In the genomic region with DNA sequence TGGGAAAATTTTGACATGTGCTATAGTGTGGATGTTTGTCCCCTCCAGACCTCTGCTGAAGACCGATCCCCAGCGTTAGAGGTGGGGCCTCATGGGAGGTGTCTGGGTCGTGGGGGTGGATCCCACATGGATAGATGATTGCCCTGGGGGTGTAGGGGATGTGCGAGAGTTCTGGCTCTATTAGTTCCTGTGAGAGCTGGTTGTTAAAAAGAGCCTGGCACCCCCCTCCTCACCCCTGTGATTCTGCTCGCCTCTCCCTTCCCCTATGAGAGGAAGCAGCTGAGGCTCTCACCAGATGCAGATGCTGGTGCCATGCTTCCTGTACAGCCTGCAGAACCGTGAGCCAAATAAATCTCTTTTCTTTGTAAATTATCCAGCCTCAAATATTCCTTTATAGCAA, we compare ENCODE assay signal across 25 cellular contexts.
A peak's percentile ranks its signal among the peaks of the same experiment; 100 is the strongest.
DNase-seq lines count a peak whose midpoint lies in the region; ATAC-seq and TF ChIP-seq lines count a peak whose summit lies in the region.
"Had no signal": no experiment of that assay in that cellular context is flagged by ENCODE, and none has a peak within 500 bp of the region (broad histone marks: within the 10 kb centered on the region; RNA-seq: fewer than 3 reads in every experiment).

No MANE protein-coding gene starts in this region.

- H3K27ac ChIP-seq in H9 (ENCODE audit: insufficient read length, low read depth, low read length): no peak overlapping the region
- H3K27ac ChIP-seq: GM23248, left ventricle myocardium inferior, psoas muscle, WERI-Rb-1 had no signal

- no peaks in the 10 kb centered on the region for H3K27me3 ChIP-seq in H9 (ENCODE audit: insufficient read depth, low read length)
- H3K27me3 ChIP-seq: ascending aorta had no signal

- intact Hi-C loops in dendritic cell treated with granulocyte-macrophage colony-stimulating factor and Interleukin-4, amounts not matched to agents 40 ng/mL and 50 ng/mL, for 4 days (cut with micrococcal nuclease): no loop called here
- intact Hi-C loops in sciatic nerve (cut with DNase I): no loop called here

- DNase-seq in activated T-cell treated with anti-CD3 and anti-CD28 coated beads, Interleukin-2, amount 50 U/mL, for 24 hours: peak; percentile 27
- no peak for DNase-seq in activated T-cell treated with anti-CD3 and anti-CD28 coated beads, Interleukin-2, amount 50 U/mL, for 72 hours
- DNase-seq in H9 (peak; percentile 12), sciatic nerve (ENCODE audit: low spot score) (no peak), amniotic stem cell (lab: John Stamatoyannopoulos, UW) (no peak), HUDEP-2 (lab: John Stamatoyannopoulos, UW; ENCODE audit: unreplicated experiment in 76 of 76) (no peak)
- DNase-seq: activated CD4-positive, alpha-beta T cell treated with anti-CD3 and anti-CD28 coated beads for 48 hours; activated naive CD4-positive, alpha-beta T cell treated with Interleukin-2 at 50 U/mL for 16 hours; cortex of kidney; GM23248; left ventricle myocardium inferior; mesendoderm; NCI-H1092 treated with DMSO at 0.1 percent for 48 hours; NCI-H187; NCI-H2171; NCI-H510A; nucleus accumbens; psoas muscle; stimulated activated CD4-positive, alpha-beta T cell treated with anti-CD3 and anti-CD28 coated beads, Interleukin-4, amount 100 ng/mL, for 4 hours; T1000; WERI-Rb-1 had no signal

- H3K79me1 ChIP-seq in H9 (ENCODE audit: insufficient read depth, low read depth, low read length, poor library complexity, severe bottlenecking): no peaks in the 10 kb centered on the region

- H3K27me3 Mint-ChIP-seq in activated T-cell treated with anti-CD3 and anti-CD28 coated beads, Interleukin-2, amount 50 U/mL, for 24 hours: no peaks in the 10 kb centered on the region
- H3K27me3 Mint-ChIP-seq in activated T-cell treated with anti-CD3 and anti-CD28 coated beads, Interleukin-2, amount 50 U/mL, for 72 hours (ENCODE audit: low read depth): no peaks in the 10 kb centered on the region
- H3K27me3 Mint-ChIP-seq in H9 (ENCODE audit: low read depth): no peaks in the 10 kb centered on the region; the same call in 1 of the 2 replicates
- H3K27me3 Mint-ChIP-seq in dendritic cell treated with granulocyte-macrophage colony-stimulating factor and Interleukin-4, amounts not matched to agents 40 ng/mL and 50 ng/mL, for 4 days: peaks cover 31% of the 10 kb centered on the region
- H3K27me3 Mint-ChIP-seq: CD4-positive, CD25-positive, alpha-beta regulatory T cell had no signal

- peaks cover 89% of the 10 kb centered on the region for H3K4me1 Mint-ChIP-seq in activated T-cell treated with anti-CD3 and anti-CD28 coated beads, Interleukin-2, amount 50 U/mL, for 24 hours (ENCODE audit: low read depth)
- peaks cover 76% of the 10 kb centered on the region for H3K4me1 Mint-ChIP-seq in activated T-cell treated with anti-CD3 and anti-CD28 coated beads, Interleukin-2, amount 50 U/mL, for 72 hours (ENCODE audit: low read depth)
- peaks cover 27 to 63% of the 10 kb centered on the region in 2 experiments for H3K4me1 Mint-ChIP-seq in H9
- H3K4me1 Mint-ChIP-seq in dendritic cell treated with granulocyte-macrophage colony-stimulating factor and Interleukin-4, amounts not matched to agents 40 ng/mL and 50 ng/mL, for 4 days (ENCODE audit: low read depth): peaks cover 98% of the 10 kb centered on the region

- H2AFZ ChIP-seq in H9 (ENCODE audit: low read length): no peak overlapping the region
- H2AFZ ChIP-seq: GM23248 had no signal

- H3K27ac Mint-ChIP-seq in activated T-cell treated with anti-CD3 and anti-CD28 coated beads, Interleukin-2, amount 50 U/mL, for 24 hours: peak overlapping the region; percentile 22
- no peak overlapping the region for H3K27ac Mint-ChIP-seq in activated T-cell treated with anti-CD3 and anti-CD28 coated beads, Interleukin-2, amount 50 U/mL, for 72 hours
- H3K27ac Mint-ChIP-seq in H9: peak overlapping the region in 1 of 3 experiments; percentile 25; a peak in 1 of 7 replicates
- peak overlapping the region; percentile 32 for H3K27ac Mint-ChIP-seq in dendritic cell treated with granulocyte-macrophage colony-stimulating factor and Interleukin-4, amounts not matched to agents 40 ng/mL and 50 ng/mL, for 4 days

- no peak for TF ChIP-seq CTCF in H9 (conservative IDR thresholded peaks at IDR 0.05)

- no peaks in the 10 kb centered on the region for H4K20me1 ChIP-seq in H9 (ENCODE audit: control insufficient read depth, insufficient read depth, insufficient read length)

- no peak overlapping the region for H2BK15ac ChIP-seq in H9 (ENCODE audit: low read depth, low read length)

- H3K4me1 ChIP-seq in H9 (ENCODE audit: insufficient read depth, low read length): peaks cover 2% of the 10 kb centered on the region; the same call in 1 of the 2 replicates

- H4K8ac ChIP-seq in H9 (replicated peaks; ENCODE audit: insufficient read length, low read depth, low read length): no peak overlapping the region

- no peak overlapping the region for H3K4me2 ChIP-seq in H9 (ENCODE audit: insufficient read depth, insufficient read length, low read length)

- H3K56ac ChIP-seq in H9 (ENCODE audit: insufficient read length, low read depth, low read length): no peak overlapping the region

- H3K36me3 Mint-ChIP-seq in activated T-cell treated with anti-CD3 and anti-CD28 coated beads, Interleukin-2, amount 50 U/mL, for 24 hours (ENCODE audit: low read depth): peaks cover 26% of the 10 kb centered on the region
- peaks cover 0 to 3% of the 10 kb centered on the region in 2 donors for H3K36me3 Mint-ChIP-seq in activated T-cell treated with anti-CD3 and anti-CD28 coated beads, Interleukin-2, amount 50 U/mL, for 72 hours (ENCODE audit: insufficient read depth in 2 of 2)
- peaks cover 0 to 2% (median 0%) of the 10 kb centered on the region in 3 experiments; a peak in 2 of 7 replicates for H3K36me3 Mint-ChIP-seq in H9 (ENCODE audit: insufficient read depth in 1 of 3, low read depth in 3 of 3)
- H3K36me3 Mint-ChIP-seq in dendritic cell treated with granulocyte-macrophage colony-stimulating factor and Interleukin-4, amounts not matched to agents 40 ng/mL and 50 ng/mL, for 4 days (ENCODE audit: low read depth): no peaks in the 10 kb centered on the region

- no peak overlapping the region for H2AK5ac ChIP-seq in H9 (ENCODE audit: insufficient read length, low read length)

- H4K91ac ChIP-seq in H9 (ENCODE audit: insufficient read length, low read depth, low read length): no peak overlapping the region

- H3K4me3 Mint-ChIP-seq in activated T-cell treated with anti-CD3 and anti-CD28 coated beads, Interleukin-2, amount 50 U/mL, for 24 hours: no peak overlapping the region
- H3K4me3 Mint-ChIP-seq in activated T-cell treated with anti-CD3 and anti-CD28 coated beads, Interleukin-2, amount 50 U/mL, for 72 hours: no peak overlapping the region
- no peak overlapping the region for H3K4me3 Mint-ChIP-seq in H9
- no peak overlapping the region for H3K4me3 Mint-ChIP-seq in dendritic cell treated with granulocyte-macrophage colony-stimulating factor and Interleukin-4, amounts not matched to agents 40 ng/mL and 50 ng/mL, for 4 days

- no peaks in the 10 kb centered on the region for H3K9me3 ChIP-seq in H9 (ENCODE audit: control insufficient read depth, low read depth, low read length)
- H3K9me3 ChIP-seq: ascending aorta, left ventricle myocardium inferior, psoas muscle had no signal

- H3K79me2 ChIP-seq in H9 (ENCODE audit: insufficient read depth, low read length): no peaks in the 10 kb centered on the region

- H2BK20ac ChIP-seq in H9 (ENCODE audit: low read depth, low read length, poor library complexity, severe bottlenecking): no peak overlapping the region

- no peak overlapping the region for H3K9ac ChIP-seq in H9 (ENCODE audit: extremely low read depth, insufficient read length, low read length)
- H3K9ac ChIP-seq: GM23248 had no signal

- H2BK120ac ChIP-seq in H9 (ENCODE audit: low read depth, low read length, poor library complexity, severe bottlenecking): no peak overlapping the region

- no peak overlapping the region for H2BK5ac ChIP-seq in H9 (ENCODE audit: insufficient read length, low read length)

- no peaks in the 10 kb centered on the region for H3K23me2 ChIP-seq in H9 (ENCODE audit: insufficient read length, low read depth, low read length, poor library complexity, severe bottlenecking)

- H3K4ac ChIP-seq in H9 (ENCODE audit: low read depth, low read length): no peak overlapping the region

- no peak overlapping the region for H3K18ac ChIP-seq in H9 (ENCODE audit: insufficient read length, low read depth, low read length)

- H2BK12ac ChIP-seq in H9 (ENCODE audit: insufficient read length, low read depth, low read length): no peak overlapping the region

- no peak overlapping the region for H4K5ac ChIP-seq in H9 (ENCODE audit: insufficient read length, low read depth, low read length)

- H3K9me3 Mint-ChIP-seq in activated T-cell treated with anti-CD3 and anti-CD28 coated beads, Interleukin-2, amount 50 U/mL, for 24 hours: no peaks in the 10 kb centered on the region
- H3K9me3 Mint-ChIP-seq in activated T-cell treated with anti-CD3 and anti-CD28 coated beads, Interleukin-2, amount 50 U/mL, for 72 hours: no peaks in the 10 kb centered on the region
- no peaks in the 10 kb centered on the region; a peak in 2 of 5 replicates for H3K9me3 Mint-ChIP-seq in H9
- no peaks in the 10 kb centered on the region for H3K9me3 Mint-ChIP-seq in dendritic cell treated with granulocyte-macrophage colony-stimulating factor and Interleukin-4, amounts not matched to agents 40 ng/mL and 50 ng/mL, for 4 days

- ATAC-seq in activated T-cell treated with anti-CD3 and anti-CD28 coated beads, Interleukin-2, amount 50 U/mL, for 72 hours (replicated peaks in 1 of 2): no peak
- peak; percentile 38 for ATAC-seq in sciatic nerve
- no peak for ATAC-seq in HG03439 (IDR thresholded peaks at IDR 0.05; ENCODE audit: unreplicated experiment)
- ATAC-seq: psoas muscle had no signal

- no peak overlapping the region for H3T11ph ChIP-seq in H9 (ENCODE audit: low read length)

- no peak overlapping the region for H3K23ac ChIP-seq in H9 (ENCODE audit: insufficient read length, low read depth, low read length)

- no CpG with 5 or more reads among the region's 6 CpGs for WGBS in H9 (ENCODE audit: extremely low coverage, insufficient read length, low lambda C conversion rate)

- H3K14ac ChIP-seq in H9 (ENCODE audit: insufficient read depth, low read length): no peak overlapping the region

Comparison
In these comparisons a context has a peak if more than half of its experiments do, and no peak if none do; other contexts are left out.
1. DNase-seq: peak in activated T-cell treated with anti-CD3 and anti-CD28 coated beads, Interleukin-2, amount 50 U/mL, for 24 hours (single experiment) and H9 (single experiment); none in activated T-cell treated with anti-CD3 and anti-CD28 coated beads, Interleukin-2, amount 50 U/mL, for 72 hours (0 of 2), sciatic nerve (single experiment), amniotic stem cell (single experiment) and HUDEP-2 (0 of 76).